In genomic region chr10:107971973-107972372, GRCh38 we compare ENCODE assay signal across 14 cellular contexts.
DNase-seq lines count a peak whose midpoint lies in the region; ATAC-seq, FAIRE-seq and TF ChIP-seq lines count a peak whose summit lies in the region.
"Had no signal": no experiment of that assay in that cellular context is flagged by ENCODE, and none has a peak within 500 bp of the region (broad histone marks: within the 10 kb centered on the region; RNA-seq: fewer than 3 reads in every experiment).

No MANE protein-coding gene starts in this region.

- no peak for ATAC-seq in GM19397 (IDR thresholded peaks at IDR 0.05; ENCODE audit: unreplicated experiment)
- ATAC-seq: heart left ventricle had no signal

- H3K9ac ChIP-seq in colonic mucosa (ENCODE audit: low read depth in 2 of 2, low read length in 2 of 2) = no peak overlapping the region

- CTCF ChIA-PET in BJ (lab: Yijun Ruan, JAX) = no interaction called here

- POLR2A ChIA-PET in BJ (lab: Charles Lee) = no interaction called here

- no peaks in the 10 kb centered on the region for H3K9me3 ChIP-seq in colonic mucosa

- H3K4me3 ChIP-seq in BJ (ENCODE audit: low read depth, low read length) (no peak overlapping the region), LNCaP clone FGC (ENCODE audit: low read depth, low read length) (no peak overlapping the region), colonic mucosa (no peak overlapping the region)
- H3K4me3 ChIP-seq: heart left ventricle, lung had no signal

- H3K27me3 ChIP-seq in BJ (ENCODE audit: control insufficient read depth, insufficient read depth, low read length) = no peaks in the 10 kb centered on the region
- no peaks in the 10 kb centered on the region for H3K27me3 ChIP-seq in colonic mucosa
- H3K27me3 ChIP-seq: heart left ventricle had no signal

- intact Hi-C loops in colonic mucosa (cut with DNase I) = no loop called here

- DNase-seq in BJ (ENCODE audit: low read depth) (peak; percentile 3), LNCaP clone FGC (ENCODE audit: low read depth) (peak; percentile 89), astrocyte of the hippocampus (ENCODE audit: low read depth, low spot score) (peak; percentile 2), kidney glomerular epithelial cell (lab: John Stamatoyannopoulos, UW) (peak; percentile 85), colonic mucosa (no peak), MV-4-11 (lab: John Stamatoyannopoulos, UW) (no peak), frontal cortex (ENCODE audit: low spot score in 2 of 2) (no peak)
- DNase-seq: activated CD8-positive, alpha-beta memory T cell treated with anti-CD3 and anti-CD28 coated beads for 24 hours; cortex of kidney; GDM1; heart left ventricle; MM.1S had no signal

- H3K4me1 ChIP-seq in colonic mucosa = no peaks in the 10 kb centered on the region
- H3K4me1 ChIP-seq: heart left ventricle had no signal

- FAIRE-seq in frontal cortex (lab: Jason Lieb, UNC) = no peak

- H3K27ac ChIP-seq in colonic mucosa = no peak overlapping the region
- H3K27ac ChIP-seq: heart left ventricle had no signal

- TF ChIP-seq CTCF in BJ (IDR thresholded peaks at IDR 0.05; ENCODE audit: insufficient read depth, low read depth, low read length) (no peak), LNCaP clone FGC (IDR thresholded peaks at IDR 0.05; ENCODE audit: control insufficient read depth, extremely low read depth, insufficient read depth) (no peak), colonic mucosa (IDR thresholded peaks at IDR 0.05) (no peak)

- H3K36me3 ChIP-seq in BJ (ENCODE audit: control insufficient read depth, insufficient read depth, low read length) = no peaks in the 10 kb centered on the region
- no peaks in the 10 kb centered on the region for H3K36me3 ChIP-seq in colonic mucosa
- H3K36me3 ChIP-seq: heart left ventricle had no signal

Comparison
In these comparisons a context has a peak if more than half of its experiments do, and no peak if none do; other contexts are left out.
1. DNase-seq: peak in BJ (single experiment), LNCaP clone FGC (single experiment), astrocyte of the hippocampus (single experiment) and kidney glomerular epithelial cell (single experiment); none in colonic mucosa (single experiment), MV-4-11 (single experiment) and frontal cortex (0 of 2).